ENCODE assay signal across 9 cellular contexts in the genomic region with DNA sequence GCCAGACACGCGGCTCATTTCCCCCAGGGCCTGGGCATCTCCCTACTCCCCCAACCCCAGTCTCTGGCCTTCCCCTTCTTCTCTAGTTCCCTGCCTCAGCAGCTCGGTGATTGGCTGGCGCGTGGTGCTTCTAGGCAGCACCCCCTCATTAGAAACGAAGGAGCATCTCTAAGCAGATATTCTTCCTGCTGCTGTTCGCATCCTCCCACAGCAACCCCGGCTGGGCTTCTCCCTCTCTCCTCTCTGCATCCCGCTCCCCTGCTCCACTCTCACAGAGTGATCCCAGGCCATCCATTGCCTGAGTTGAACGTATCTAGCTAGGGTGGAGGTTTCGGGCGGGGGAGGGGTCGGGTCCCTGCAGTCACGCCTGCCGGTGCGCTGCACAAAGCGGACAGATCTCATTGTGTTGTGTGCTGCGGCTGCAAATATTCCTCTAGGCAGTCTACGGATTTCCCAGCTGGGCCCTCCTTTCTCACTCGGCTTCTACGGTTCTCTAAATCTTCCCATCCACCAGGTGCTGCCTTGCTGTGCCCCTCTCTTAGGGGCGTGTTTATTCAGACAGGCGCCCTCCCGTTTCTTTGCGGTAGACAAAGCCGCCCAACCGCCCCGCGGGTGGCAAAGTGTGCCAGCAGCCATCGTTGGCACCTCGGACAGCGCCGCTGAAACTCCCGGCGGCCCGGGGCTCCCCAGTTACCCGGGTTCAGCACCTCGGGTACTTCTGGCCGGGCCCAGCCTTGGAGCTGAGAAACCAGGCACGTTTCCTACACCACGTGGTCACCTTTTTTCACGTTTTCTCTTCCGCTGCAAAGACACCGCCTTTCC. TPM values are rescaled to one million over a fixed set of nuclear protein-coding genes. Genes with fewer than 3 reads are reported as not detected.
DNase-seq lines count a peak whose midpoint lies in the region; ATAC-seq and TF ChIP-seq lines count a peak whose summit lies in the region.
"Had no signal": no experiment of that assay in that cellular context is flagged by ENCODE, and none has a peak within 500 bp of the region (broad histone marks: within the 10 kb centered on the region; RNA-seq: fewer than 3 reads in every experiment).

No MANE protein-coding gene starts in this region.

- in situ Hi-C loops in ACHN (cut with HindIII; ENCODE audit: low pct_ligation_motif_present, low pct_unique_long_range_greater_than_20kb, low sequenced_read_pairs), result loop anchor here (25.0 kb wide), 1 partner anchor 452 kb away; no protein-coding TSS in a partner anchor

- intact Hi-C loops in lower leg skin (cut with DNase I; ENCODE audit: low total_unique reads), result loop anchor here (10.0 kb wide), 2 partner anchors 189 to 449 kb away; no protein-coding TSS in a partner anchor

- H3K4me3 Mint-ChIP-seq in activated CD4-positive, alpha-beta memory T cell treated with anti-CD3 and anti-CD28 coated beads, Interleukin-2, amount 10 ng/mL, durations not matched to agents 7 days and 5 days, result no peak overlapping the region

- peaks cover 10% of the 10 kb centered on the region for H3K4me1 Mint-ChIP-seq in activated CD4-positive, alpha-beta memory T cell treated with anti-CD3 and anti-CD28 coated beads, Interleukin-2, amount 10 ng/mL, durations not matched to agents 7 days and 5 days

- POLR2A ChIA-PET in activated CD4-positive, alpha-beta memory T cell treated with anti-CD3 and anti-CD28 coated beads, Interleukin-2, amount 10 ng/mL, durations not matched to agents 7 days and 5 days (lab: Charles Lee), result no interaction called here

- H3K9me3 Mint-ChIP-seq in activated CD4-positive, alpha-beta memory T cell treated with anti-CD3 and anti-CD28 coated beads, Interleukin-2, amount 10 ng/mL, durations not matched to agents 7 days and 5 days, result no peaks in the 10 kb centered on the region

- no peaks in the 10 kb centered on the region for H3K36me3 Mint-ChIP-seq in activated CD4-positive, alpha-beta memory T cell treated with anti-CD3 and anti-CD28 coated beads, Interleukin-2, amount 10 ng/mL, durations not matched to agents 7 days and 5 days (ENCODE audit: low read depth)

- peak; percentile 61 for ATAC-seq in GM18861 (IDR thresholded peaks at IDR 0.05; ENCODE audit: unreplicated experiment)
- peak; percentile 55 for ATAC-seq in HG03135 (IDR thresholded peaks at IDR 0.05; ENCODE audit: unreplicated experiment)

- H3K27ac Mint-ChIP-seq in activated CD4-positive, alpha-beta memory T cell treated with anti-CD3 and anti-CD28 coated beads, Interleukin-2, amount 10 ng/mL, durations not matched to agents 7 days and 5 days, result no peak overlapping the region

- no peak for TF ChIP-seq POLR2A in lower leg skin (IDR thresholded peaks at IDR 0.05)

- H3K27ac ChIP-seq in mesodermal cell (ENCODE audit: low read depth, low read length, severe bottlenecking), result no peak overlapping the region
- H3K27ac ChIP-seq: right lobe of liver had no signal

- no peaks in the 10 kb centered on the region for H3K36me3 ChIP-seq in mesodermal cell (ENCODE audit: control insufficient read depth, insufficient read depth, low read length)
- H3K36me3 ChIP-seq: right lobe of liver had no signal

- peaks cover 88% of the 10 kb centered on the region for H3K27me3 Mint-ChIP-seq in activated CD4-positive, alpha-beta memory T cell treated with anti-CD3 and anti-CD28 coated beads, Interleukin-2, amount 10 ng/mL, durations not matched to agents 7 days and 5 days

- DNase-seq in ACHN (peak; percentile 24), MV-4-11 (lab: John Stamatoyannopoulos, UW) (no peak), lower leg skin (ENCODE audit: low spot score in 2 of 2) (no peak), OCI-M1 (lab: John Stamatoyannopoulos, UW) (no peak)
- peak; percentile 19 for DNase-seq in activated CD4-positive, alpha-beta memory T cell treated with anti-CD3 and anti-CD28 coated beads, Interleukin-2, amount 10 ng/mL, durations not matched to agents 7 days and 5 days
- DNase-seq: right lobe of liver had no signal

- 8 to 13% methylated on average over 31 to 38 of the region's 44 CpGs for WGBS in mesodermal cell (ENCODE audit: insufficient coverage in 2 of 2), 2 experiments
- 5% methylated on average over 44 of the region's 44 CpGs for WGBS in lower leg skin, 2 donors

- no peak for TF ChIP-seq CTCF in lower leg skin (IDR thresholded peaks at IDR 0.05)

- H3K9me3 ChIP-seq in mesodermal cell (ENCODE audit: control insufficient read depth, low read length), result no peaks in the 10 kb centered on the region
- H3K9me3 ChIP-seq: right lobe of liver had no signal

- peak overlapping the region; percentile 2 for H3K4me3 ChIP-seq in mesodermal cell (ENCODE audit: extremely low read depth, insufficient read depth, low read length, poor library complexity, severe bottlenecking)
- no peak overlapping the region for H3K4me3 ChIP-seq in lower leg skin (ENCODE audit: low read depth, poor library complexity, severe bottlenecking)
- H3K4me3 ChIP-seq: right lobe of liver had no signal

- CTCF ChIA-PET in activated CD4-positive, alpha-beta memory T cell treated with anti-CD3 and anti-CD28 coated beads, Interleukin-2, amount 10 ng/mL, durations not matched to agents 7 days and 5 days (lab: Charles Lee), result no interaction called here

- H3K4me1 ChIP-seq in mesodermal cell (ENCODE audit: control insufficient read depth, insufficient read depth, low read length, poor library complexity, severe bottlenecking), result peaks cover 5% of the 10 kb centered on the region
- H3K4me1 ChIP-seq: right lobe of liver had no signal

RNA-seq across cellular contexts. Expression of gene CACNA1E, which starts 2.2 kb away (rescaled TPM):
- total RNA-seq in activated CD4-positive, alpha-beta memory T cell treated with anti-CD3 and anti-CD28 coated beads, Interleukin-2, amount 10 ng/mL, durations not matched to agents 7 days and 5 days, result not detected
- polyA plus RNA-seq in mesodermal cell (2013, experiment 1 of 2), result 0.07 TPM
- 0.05 TPM for polyA plus RNA-seq in mesodermal cell (2013, experiment 2 of 2)
- total RNA-seq in lower leg skin, result under 1 TPM in 2 of 4 donors, not detected in 2; 0.03 to 0.15 TPM

Comparison
In these comparisons a context has a peak if more than half of its experiments do, and no peak if none do; other contexts are left out.
1. DNase-seq: peak in ACHN (single experiment) and activated CD4-positive, alpha-beta memory T cell treated with anti-CD3 and anti-CD28 coated beads, Interleukin-2, amount 10 ng/mL, durations not matched to agents 7 days and 5 days (single experiment); none in MV-4-11 (single experiment), lower leg skin (0 of 2) and OCI-M1 (single experiment).